Comparison of ENCODE assay signal across 11 cellular contexts in the genomic region with DNA sequence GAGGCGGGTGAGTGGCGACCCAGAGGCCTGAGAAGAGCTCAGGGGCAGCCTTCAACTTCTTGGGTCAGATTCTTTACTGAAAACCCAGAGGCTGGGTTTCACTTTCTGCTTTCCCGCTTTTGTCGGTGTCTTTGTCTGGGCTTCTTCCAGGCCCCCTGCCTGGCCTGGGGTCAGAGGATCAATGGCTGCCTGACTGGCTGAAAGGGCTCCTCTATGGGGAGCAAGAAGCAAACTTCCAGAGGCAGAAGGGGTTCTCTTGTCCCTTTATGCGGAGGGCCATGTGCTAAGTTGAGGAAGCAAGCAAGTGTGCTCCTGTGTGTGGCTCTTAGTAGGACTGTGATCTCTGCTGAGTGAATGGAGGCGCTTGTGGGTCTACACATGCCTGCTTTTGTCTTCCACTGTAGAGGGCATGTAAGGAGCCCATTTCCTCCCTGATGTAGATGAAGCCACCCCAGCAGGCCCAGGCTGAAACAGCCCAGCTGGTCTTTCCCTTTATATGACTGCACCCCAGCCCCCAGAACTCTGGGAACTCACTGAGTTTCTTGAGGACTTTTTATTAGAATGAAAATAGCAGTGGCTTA. TPM values are rescaled to one million over a fixed set of nuclear protein-coding genes. Genes with fewer than 3 reads are reported as not detected.
DNase-seq lines count a peak whose midpoint lies in the region; ATAC-seq and TF ChIP-seq lines count a peak whose summit lies in the region.
"Had no signal": no experiment of that assay in that cellular context is flagged by ENCODE, and none has a peak within 500 bp of the region (broad histone marks: within the 10 kb centered on the region; RNA-seq: fewer than 3 reads in every experiment).

No MANE protein-coding gene starts in this region.

- peaks cover 17% of the 10 kb centered on the region for H3K4me1 Mint-ChIP-seq in activated T-cell treated with anti-CD3 and anti-CD28 coated beads, Interleukin-2, amount 50 U/mL, for 4 hours (ENCODE audit: low read depth)
- H3K4me1 Mint-ChIP-seq in Calu3 (ENCODE audit: low read depth, unreplicated experiment) = no peaks in the 10 kb centered on the region

- H3K4me3 ChIP-seq in astrocyte of the spinal cord (ENCODE audit: low read depth, low read length) (no peak overlapping the region), lower lobe of right lung (no peak overlapping the region), stomach smooth muscle (ENCODE audit: low read length in 2 of 2) (peak overlapping the region in 1 of 2 donors; percentile 15)

- in situ Hi-C loops in astrocyte of the spinal cord (cut with HindIII; ENCODE audit: low sequenced_read_pairs) = no loop called here

- H3K4me3 Mint-ChIP-seq in activated T-cell treated with anti-CD3 and anti-CD28 coated beads, Interleukin-2, amount 50 U/mL, for 4 hours = peak overlapping the region; percentile 65
- H3K4me3 Mint-ChIP-seq in Calu3 (ENCODE audit: low read depth, unreplicated experiment) = no peak overlapping the region

- H3K27ac ChIP-seq in lower lobe of right lung = peak overlapping the region; percentile 36
- H3K27ac ChIP-seq in stomach smooth muscle (ENCODE audit: low read length) = peak overlapping the region; percentile 62
- H3K27ac ChIP-seq: suprapubic skin had no signal

- no peak overlapping the region for H3K27ac Mint-ChIP-seq in Calu3 (ENCODE audit: unreplicated experiment)

- ATAC-seq in activated T-cell treated with anti-CD3 and anti-CD28 coated beads, Interleukin-2, amount 50 U/mL, for 4 hours = no peak
- no peak for ATAC-seq in lower lobe of right lung
- ATAC-seq in esophagus mucosa = no peak

- intact Hi-C loops in lower lobe of right lung (cut with DNase I) (no loop called here), Calu3 (cut with micrococcal nuclease; ENCODE audit: unreplicated experiment) (loop anchor here (5.0 kb wide), 1 partner anchor 184 kb away; no protein-coding TSS in a partner anchor)

- CTCF ChIA-PET in Calu3 (lab: Charles Lee) = interaction anchor here (1.7 kb wide), 1 partner anchor 190 kb away, joined by 5 read pairs; no protein-coding TSS in a partner anchor

- BruUV-seq in Calu3 (replicated peaks; lab: Mats Ljungman, UMichigan) = no TSS peak

- peak overlapping the region; percentile 60 to 64 for H3K9ac ChIP-seq in stomach smooth muscle (ENCODE audit: low read length in 2 of 2)

- H3K9me3 Mint-ChIP-seq in activated T-cell treated with anti-CD3 and anti-CD28 coated beads, Interleukin-2, amount 50 U/mL, for 4 hours = no peaks in the 10 kb centered on the region
- H3K9me3 Mint-ChIP-seq in Calu3 (ENCODE audit: low read depth, unreplicated experiment) = no peaks in the 10 kb centered on the region

- H3K27me3 Mint-ChIP-seq in activated T-cell treated with anti-CD3 and anti-CD28 coated beads, Interleukin-2, amount 50 U/mL, for 4 hours (ENCODE audit: low read depth) = peaks cover 54% of the 10 kb centered on the region
- peaks cover 100% of the 10 kb centered on the region for H3K27me3 Mint-ChIP-seq in Calu3 (ENCODE audit: unreplicated experiment)

- H3K4me1 ChIP-seq in lower lobe of right lung (peaks cover 26% of the 10 kb centered on the region), stomach smooth muscle (ENCODE audit: control insufficient read depth, insufficient read depth, low read length) (peaks cover 41% of the 10 kb centered on the region)

- no peaks in the 10 kb centered on the region for H3K36me3 ChIP-seq in lower lobe of right lung
- H3K36me3 ChIP-seq in stomach smooth muscle (ENCODE audit: control insufficient read depth in 2 of 2, insufficient read depth in 2 of 2, low read length in 2 of 2) = no peaks in the 10 kb centered on the region
- H3K36me3 ChIP-seq: suprapubic skin had no signal

- no peaks in the 10 kb centered on the region for H3K36me3 Mint-ChIP-seq in activated T-cell treated with anti-CD3 and anti-CD28 coated beads, Interleukin-2, amount 50 U/mL, for 4 hours (ENCODE audit: insufficient read depth)
- H3K36me3 Mint-ChIP-seq in Calu3 (ENCODE audit: insufficient read depth, unreplicated experiment) = peaks cover 5% of the 10 kb centered on the region

- H3K27me3 ChIP-seq in lower lobe of right lung (ENCODE audit: low read depth) (peaks cover 53% of the 10 kb centered on the region), stomach smooth muscle (ENCODE audit: control insufficient read depth in 1 of 2, insufficient read depth in 2 of 2, low read length in 2 of 2) (no peaks in the 10 kb centered on the region)

- TF ChIP-seq CTCF in astrocyte of the spinal cord (IDR thresholded peaks at IDR 0.05; ENCODE audit: low read depth, low read length) (no peak), lower lobe of right lung (IDR thresholded peaks at IDR 0.05) (no peak), Calu3 (IDR thresholded peaks at IDR 0.05; ENCODE audit: unreplicated experiment) (no peak)

- no peak for DNase-seq in activated T-cell treated with anti-CD3 and anti-CD28 coated beads, Interleukin-2, amount 50 U/mL, for 4 hours
- DNase-seq in activated T-cell treated with anti-CD3 and anti-CD28 coated beads for 4 hours (no peak), astrocyte of the spinal cord (ENCODE audit: low read depth, low spot score) (peak; percentile 36), lower lobe of right lung (no peak), Calu3 (no peak), HUDEP-2 (lab: John Stamatoyannopoulos, UW; ENCODE audit: unreplicated experiment in 76 of 76) (no peak)
- DNase-seq: central memory CD4-positive, alpha-beta T cell had no signal

- H3K9me3 ChIP-seq in lower lobe of right lung = no peaks in the 10 kb centered on the region
- H3K9me3 ChIP-seq in stomach smooth muscle (ENCODE audit: control insufficient read depth in 2 of 2, low read length in 2 of 2) = no peaks in the 10 kb centered on the region
- H3K9me3 ChIP-seq: suprapubic skin had no signal

RNA-seq across cellular contexts. Expression of a gene that starts 1.0 kb away (rescaled TPM):
- under 1 TPM in 1 of 3 donors, not detected in 2; 0.38 TPM for total RNA-seq in activated T-cell treated with anti-CD3 and anti-CD28 coated beads, Interleukin-2, amount 50 U/mL, for 4 hours
- total RNA-seq in lower lobe of right lung = 14.4 TPM
- total RNA-seq in Calu3 (2022) = not detected in 2 replicates
- total RNA-seq in esophagus mucosa = 0.28 TPM
- total RNA-seq: M059J had no signal

RNA-seq across cellular contexts. Expression of a gene that starts 52.1 kb away (rescaled TPM):
- 10 to 100 TPM; 10.6 to 13.1 (median 12.3) TPM for total RNA-seq in activated T-cell treated with anti-CD3 and anti-CD28 coated beads, Interleukin-2, amount 50 U/mL, for 4 hours
- total RNA-seq in lower lobe of right lung (20.5 TPM), Calu3 (2022) (10.0 and 14.5 TPM in 2 replicates), esophagus mucosa (14.3 TPM)

Comparison
In these comparisons a context has a peak if more than half of its experiments do, and no peak if none do; other contexts are left out.
1. RNA of a gene that starts 1.0 kb away (total RNA-seq): 14.4 TPM in lower lobe of right lung (single experiment); 0.28 TPM in esophagus mucosa (single experiment), 0.38 TPM in activated T-cell treated with anti-CD3 and anti-CD28 coated beads, Interleukin-2, amount 50 U/mL, for 4 hours and not detected in Calu3; every median in the first group is over 10 times any median in the second.